In the genomic region with DNA sequence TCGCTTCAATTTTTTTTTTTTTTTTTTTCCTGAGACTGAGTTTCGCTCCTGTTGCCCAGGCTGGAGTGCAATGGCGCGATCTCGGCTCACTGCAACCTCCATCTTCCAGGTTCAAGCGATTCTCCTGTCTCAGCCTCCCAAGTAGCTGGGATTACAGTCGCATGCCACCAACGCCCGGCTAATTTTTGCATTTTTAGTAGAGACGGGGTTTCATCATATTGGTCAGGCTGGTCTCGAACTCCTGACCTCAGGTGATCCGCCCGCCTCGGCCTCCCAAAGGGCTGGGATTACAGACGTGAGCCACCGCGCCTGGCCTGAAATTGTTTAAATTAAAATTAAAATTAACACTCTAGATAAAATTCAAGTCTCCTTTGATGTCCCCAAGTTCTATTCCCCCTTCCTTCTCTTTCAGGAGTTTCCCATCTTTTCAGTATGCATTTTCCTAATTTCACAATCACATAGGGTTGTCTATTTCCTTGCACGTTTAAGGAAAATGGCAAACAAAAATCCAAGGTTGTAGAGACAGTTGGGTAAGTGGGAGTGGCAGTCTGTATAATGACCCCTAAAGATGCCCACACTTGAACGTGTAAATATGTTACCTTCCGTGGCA, we compare ENCODE assay signal across 10 cellular contexts. TPM values are rescaled to one million over a fixed set of nuclear protein-coding genes. Genes with fewer than 3 reads are reported as not detected.
DNase-seq lines count a peak whose midpoint lies in the region; ATAC-seq, FAIRE-seq and TF ChIP-seq lines count a peak whose summit lies in the region.
"Not testable (repeated sequence)": the region's sequence is repeated elsewhere in the genome, so short reads cannot be mapped to it uniquely, and the experiment has no call there.
"Had no signal": no experiment of that assay in that cellular context is flagged by ENCODE, and none has a peak within 500 bp of the region (broad histone marks: within the 10 kb centered on the region; RNA-seq: fewer than 3 reads in every experiment).

No MANE protein-coding gene starts in this region.

- H3F3A ChIP-seq in DOHH2 (ENCODE audit: control insufficient read depth, insufficient read depth), result peaks cover 12% of the 10 kb centered on the region; the same call in 1 of the 2 replicates
- H3F3A ChIP-seq in Loucy (ENCODE audit: low read depth), result not testable (repeated sequence)

- peak overlapping the region; percentile 57 for H3K9ac ChIP-seq in Loucy (ENCODE audit: low read depth, low read length, poor library complexity, severe bottlenecking)
- H3K9ac ChIP-seq in endothelial cell of umbilical vein (replicated peaks; ENCODE audit: extremely low read depth, insufficient read depth, low read length), result not testable (repeated sequence)

- not testable (repeated sequence) for H3K27me3 ChIP-seq in DOHH2 (ENCODE audit: control insufficient read depth, low read length); Loucy (ENCODE audit: insufficient read depth, low read length, poor library complexity, severe bottlenecking); endothelial cell of umbilical vein (ENCODE audit: control insufficient read depth in 2 of 2, insufficient read depth in 2 of 2, low read length in 2 of 2); psoas muscle (ENCODE audit: insufficient read depth in 3 of 3, low read length in 2 of 3)

- 36 to 42% (median 39%) methylated on average over 20 of the region's 20 CpGs for WGBS in psoas muscle, 3 donors

- H3K36me3 Mint-ChIP-seq in T-helper 2 cell treated with Interferon-gamma antibody and Interleukin-4, amounts not matched to agents 5 μg/mL and 100 μg/mL, for 36 hours (ENCODE audit: low read depth); activated naive CD4-positive, alpha-beta T cell treated with anti-CD3 and anti-CD28 coated beads, Interleukin-2, amount 50 U/mL, for 24 hours; memory B cell: not testable (repeated sequence)

- peak overlapping the region; percentile 96; the same call in 1 of the 2 replicates for H2AFZ ChIP-seq in Loucy (ENCODE audit: low read length)
- not testable (repeated sequence) for H2AFZ ChIP-seq in endothelial cell of umbilical vein (ENCODE audit: low read depth, low read length)

- not testable (repeated sequence) for TF ChIP-seq POLR2A in endothelial cell of umbilical vein (IDR thresholded peaks at IDR 0.05; ENCODE audit: low read depth, low read length)

- intact Hi-C loops in endothelial cell of umbilical vein (cut with micrococcal nuclease) (loop anchor here (1.0 kb wide), 1 partner anchor 101 kb away; the partner anchor contains the start of gene POLR3E), psoas muscle (cut with DNase I) (loop anchor here in 1 of 2 donors (1.0 kb wide), 1 partner anchor 101 kb away; the partner anchor contains the start of gene POLR3E)

- peaks cover 44% of the 10 kb centered on the region for H3K4me1 ChIP-seq in DOHH2 (ENCODE audit: control insufficient read depth, low read length)
- H3K4me1 ChIP-seq in Loucy (ENCODE audit: insufficient read depth, low read length, poor library complexity, severe bottlenecking), result peaks cover 25% of the 10 kb centered on the region
- peaks cover 23% of the 10 kb centered on the region for H3K4me1 ChIP-seq in endothelial cell of umbilical vein (ENCODE audit: control insufficient read depth, extremely low read depth, insufficient read depth, low read length)
- peaks cover 23% of the 10 kb centered on the region for H3K4me1 ChIP-seq in psoas muscle

- not testable (repeated sequence) for BruUV-seq in endothelial cell of umbilical vein (replicated peaks; lab: Mats Ljungman, UMichigan)

- H3K4me3 Mint-ChIP-seq in T-helper 2 cell treated with Interferon-gamma antibody and Interleukin-4, amounts not matched to agents 5 μg/mL and 100 μg/mL, for 36 hours, result peak overlapping the region; percentile 63
- peak overlapping the region; percentile 84 for H3K4me3 Mint-ChIP-seq in activated naive CD4-positive, alpha-beta T cell treated with anti-CD3 and anti-CD28 coated beads, Interleukin-2, amount 50 U/mL, for 24 hours
- H3K4me3 Mint-ChIP-seq in memory B cell, result peak overlapping the region; percentile 75

- H3K9me3 ChIP-seq in DOHH2 (ENCODE audit: control insufficient read depth, insufficient read depth, low read length); Loucy (ENCODE audit: insufficient read depth, low read depth, low read length); endothelial cell of umbilical vein (replicated peaks; ENCODE audit: control insufficient read depth, insufficient read depth, low read length); psoas muscle: not testable (repeated sequence)

- POLR2A ChIA-PET in endothelial cell of umbilical vein (lab: Charles Lee), result interaction anchor here (0.6 to 0.7 kb wide), 2 partner anchors 36 to 90 kb away, joined by 3 to 4 read pairs; no protein-coding TSS in a partner anchor

- not testable (repeated sequence) for H3K79me2 ChIP-seq in DOHH2 (ENCODE audit: control insufficient read depth, low read length); Loucy (ENCODE audit: insufficient read depth, low read length); endothelial cell of umbilical vein (ENCODE audit: control insufficient read depth, insufficient read depth, low read length)

- dilution Hi-C loops in endothelial cell of umbilical vein (cut with MboI; ENCODE audit: extremely low pct_ligation_motif_present, low sequenced_read_pairs), result not testable (repeated sequence)

- H3K4me1 Mint-ChIP-seq in T-helper 2 cell treated with Interferon-gamma antibody and Interleukin-4, amounts not matched to agents 5 μg/mL and 100 μg/mL, for 36 hours (ENCODE audit: low read depth), result peaks cover 42% of the 10 kb centered on the region
- peaks cover 49% of the 10 kb centered on the region for H3K4me1 Mint-ChIP-seq in activated naive CD4-positive, alpha-beta T cell treated with anti-CD3 and anti-CD28 coated beads, Interleukin-2, amount 50 U/mL, for 24 hours
- peaks cover 32% of the 10 kb centered on the region for H3K4me1 Mint-ChIP-seq in memory B cell

- H4K20me1 ChIP-seq in DOHH2 (ENCODE audit: control insufficient read depth, insufficient read depth, low read depth, low read length); Loucy (ENCODE audit: insufficient read depth, low read length, poor library complexity, severe bottlenecking); endothelial cell of umbilical vein (replicated peaks; ENCODE audit: control insufficient read depth, extremely low read depth, insufficient read depth, low read length): not testable (repeated sequence)

- H3K4me2 ChIP-seq in DOHH2 (ENCODE audit: low read length), result peak overlapping the region; percentile 61
- H3K4me2 ChIP-seq in Loucy (ENCODE audit: low read depth, low read length, poor library complexity, severe bottlenecking), result peak overlapping the region; percentile 66
- peak overlapping the region; percentile 63 for H3K4me2 ChIP-seq in endothelial cell of umbilical vein (ENCODE audit: insufficient read depth, low read length)

- H3K27ac Mint-ChIP-seq in T-helper 2 cell treated with Interferon-gamma antibody and Interleukin-4, amounts not matched to agents 5 μg/mL and 100 μg/mL, for 36 hours, result peak overlapping the region; percentile 27
- not testable (repeated sequence) for H3K27ac Mint-ChIP-seq in activated naive CD4-positive, alpha-beta T cell treated with anti-CD3 and anti-CD28 coated beads, Interleukin-2, amount 50 U/mL, for 24 hours; memory B cell

- H3K9me3 Mint-ChIP-seq in T-helper 2 cell treated with Interferon-gamma antibody and Interleukin-4, amounts not matched to agents 5 μg/mL and 100 μg/mL, for 36 hours; activated naive CD4-positive, alpha-beta T cell treated with anti-CD3 and anti-CD28 coated beads, Interleukin-2, amount 50 U/mL, for 24 hours; memory B cell: not testable (repeated sequence)

- H3K36me3 ChIP-seq in DOHH2 (ENCODE audit: control insufficient read depth, low read length); Loucy (ENCODE audit: insufficient read depth, low read length); endothelial cell of umbilical vein (ENCODE audit: control insufficient read depth in 2 of 2, extremely low read depth in 1 of 2, insufficient read depth in 2 of 2, low read length in 2 of 2); psoas muscle (ENCODE audit: insufficient read depth in 1 of 2, low read depth in 1 of 2): not testable (repeated sequence)

- not testable (repeated sequence) for H3K27me3 Mint-ChIP-seq in T-helper 2 cell treated with Interferon-gamma antibody and Interleukin-4, amounts not matched to agents 5 μg/mL and 100 μg/mL, for 36 hours (ENCODE audit: low read depth); activated naive CD4-positive, alpha-beta T cell treated with anti-CD3 and anti-CD28 coated beads, Interleukin-2, amount 50 U/mL, for 24 hours; memory B cell

- CTCF ChIA-PET in endothelial cell of umbilical vein (lab: Charles Lee), result interaction anchor here (0.6 to 2.2 kb wide), 10 partner anchors 8 to 125 kb away, joined by 3 to 24 read pairs (median 4); partner anchors contain the start of gene EEF2K

- not testable (repeated sequence) for H3K9me2 ChIP-seq in DOHH2 (replicated peaks; ENCODE audit: control insufficient read depth, low read length); Loucy (replicated peaks; ENCODE audit: low read depth, low read length)

- FAIRE-seq in endothelial cell of umbilical vein (lab: Jason Lieb, UNC), result not testable (repeated sequence)

- not testable (repeated sequence) for DNase-seq in T-helper 2 cell treated with Interferon-gamma antibody and Interleukin-4, amounts not matched to agents 5 μg/mL and 100 μg/mL, for 36 hours (ENCODE audit: low spot score); endothelial cell of umbilical vein (ENCODE audit: low read depth, low spot score); memory B cell (ENCODE audit: low spot score in 2 of 2); psoas muscle

- H3K9me1 ChIP-seq in endothelial cell of umbilical vein (replicated peaks; ENCODE audit: control insufficient read depth, extremely low read depth, insufficient read depth, low read length), result not testable (repeated sequence)

- not testable (repeated sequence) for TF ChIP-seq CTCF in DOHH2 (IDR thresholded peaks at IDR 0.05; ENCODE audit: low read depth, low read length, poor library complexity, severe bottlenecking); Loucy (conservative IDR thresholded peaks at IDR 0.05; ENCODE audit: low read length); endothelial cell of umbilical vein (IDR thresholded peaks at IDR 0.05; ENCODE audit: extremely low read depth in 1 of 2, insufficient read depth in 1 of 2, low read depth in 1 of 2, low read length in 2 of 2); psoas muscle (IDR thresholded peaks at IDR 0.05)

- H3K27ac ChIP-seq in DOHH2 (ENCODE audit: low read depth, low read length); endothelial cell of umbilical vein (ENCODE audit: insufficient read depth, low read depth, low read length); psoas muscle: not testable (repeated sequence)

- H3K4me3 ChIP-seq in DOHH2 (ENCODE audit: low read length), result peak overlapping the region; percentile 78
- peak overlapping the region; percentile 82 for H3K4me3 ChIP-seq in Loucy (ENCODE audit: low read length, poor library complexity, severe bottlenecking)
- peak overlapping the region in 1 of 3 experiments; percentile 59 for H3K4me3 ChIP-seq in endothelial cell of umbilical vein (replicated peaks in 1 of 3; ENCODE audit: insufficient read depth in 1 of 3, low read depth in 1 of 3, low read length in 3 of 3)
- H3K4me3 ChIP-seq in psoas muscle, result peak overlapping the region; percentile 73

- not testable (repeated sequence) for ATAC-seq in memory B cell (ENCODE audit: low read depth); psoas muscle

RNA-seq across cellular contexts. Expression of gene EEF2K, which starts 9.4 kb away (rescaled TPM):
- total RNA-seq in endothelial cell of umbilical vein, result 44.1 and 48.6 TPM in 2 replicates
- polyA plus RNA-seq in endothelial cell of umbilical vein, result 16.0 and 18.4 TPM in 2 replicates
- 19.7 and 20.7 TPM in 2 replicates for polyA plus RNA-seq in endothelial cell of umbilical vein (2011; cell fraction: cytosol; rRNA removed)
- 58.3 and 61.0 TPM in 2 replicates for polyA plus RNA-seq in endothelial cell of umbilical vein (2011; cell fraction: nucleus; rRNA removed)
- polyA plus RNA-seq in endothelial cell of umbilical vein (2012), result 13.6 and 15.5 TPM in 2 replicates
- 39.5 and 48.7 TPM in 2 replicates for polyA minus RNA-seq in endothelial cell of umbilical vein
- 14.5 TPM for polyA minus RNA-seq in endothelial cell of umbilical vein (2011; cell fraction: cytosol; rRNA and poly(A)+ RNA removed)
- polyA minus RNA-seq in endothelial cell of umbilical vein (2011; cell fraction: nucleus; rRNA and poly(A)+ RNA removed), result 22.4 and 29.9 TPM in 2 replicates
- total RNA-seq in psoas muscle, result 10 to 100 TPM; 29.4 to 47.0 (median 34.3) TPM
- 10 to 100 TPM; 13.0 to 14.5 (median 13.2) TPM for polyA plus RNA-seq in psoas muscle

RNA-seq across cellular contexts. Expression of gene SDR42E2, which starts 34.4 kb away (rescaled TPM):
- total RNA-seq in endothelial cell of umbilical vein (0.13 and 0.21 TPM in 2 replicates), psoas muscle (under 1 TPM in 1 of 4 donors, not detected in 3; 0.08 TPM)
- polyA plus RNA-seq in endothelial cell of umbilical vein (0.03 TPM in 2 replicates), psoas muscle (under 1 TPM in 1 of 3 donors, not detected in 2; 0.01 TPM)
- 0.01 TPM in 1 of 2 replicates, not detected in the other for polyA plus RNA-seq in endothelial cell of umbilical vein (2011; cell fraction: cytosol; rRNA removed)
- 0.11 and 0.17 TPM in 2 replicates for polyA plus RNA-seq in endothelial cell of umbilical vein (2011; cell fraction: nucleus; rRNA removed)
- not detected in 2 replicates for polyA plus RNA-seq in endothelial cell of umbilical vein (2012)
- polyA minus RNA-seq in endothelial cell of umbilical vein, result 0.12 TPM in 1 of 2 replicates, not detected in the other
- polyA minus RNA-seq in endothelial cell of umbilical vein (2011; cell fraction: cytosol; rRNA and poly(A)+ RNA removed), result not detected
- 0.53 and 0.63 TPM in 2 replicates for polyA minus RNA-seq in endothelial cell of umbilical vein (2011; cell fraction: nucleus; rRNA and poly(A)+ RNA removed)
- total RNA-seq: cerebellum, vagina had no signal
- polyA plus RNA-seq: adipose tissue had no signal
